ENCODE assay signal across 1 cellular context in the genomic region with DNA sequence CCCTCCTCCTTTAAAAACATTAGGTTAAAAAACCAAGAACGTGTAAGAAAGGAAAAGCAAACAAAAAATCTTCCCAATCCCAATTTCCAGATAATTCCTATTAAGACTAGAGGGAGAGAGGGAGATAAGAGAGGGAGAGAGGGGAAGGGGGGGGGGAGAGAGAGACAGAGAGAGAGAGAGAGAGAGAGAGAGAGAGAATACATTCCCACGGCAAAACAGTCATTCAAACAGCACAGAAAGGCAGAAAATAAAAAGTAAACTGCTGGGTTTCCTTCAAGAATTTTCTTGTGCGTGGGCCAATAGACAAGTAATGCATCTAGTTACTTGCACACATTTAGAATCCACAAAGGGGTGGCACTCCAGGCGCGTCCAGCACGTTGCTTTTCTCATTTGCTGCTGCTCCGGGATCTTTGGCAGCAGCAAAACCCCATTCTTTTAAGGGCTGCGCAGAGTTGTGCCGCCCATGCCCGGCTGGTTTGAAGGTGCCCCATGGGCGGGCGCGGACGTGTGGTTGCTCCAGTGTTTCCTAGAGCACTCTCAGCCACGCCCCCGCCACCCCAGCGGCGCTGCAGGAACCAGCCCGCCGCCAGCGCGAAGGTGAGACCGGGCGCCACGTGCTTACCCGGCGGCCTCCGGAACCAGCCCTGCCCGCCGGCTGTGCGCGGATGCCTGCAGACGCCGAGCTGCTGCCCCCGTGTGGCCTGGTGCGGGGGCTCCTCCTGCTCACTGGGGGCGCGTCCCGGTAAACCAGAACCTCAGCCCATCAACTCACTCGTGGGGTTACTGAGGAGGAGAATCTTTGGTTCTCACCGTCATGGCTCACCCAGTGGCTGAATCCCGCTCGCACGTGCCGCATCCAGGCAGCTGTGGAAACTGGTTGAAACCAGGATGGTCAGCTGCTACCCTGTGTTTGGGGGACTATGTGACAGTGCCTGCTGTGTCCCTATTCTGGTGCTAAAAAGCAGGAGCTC.
TF ChIP-seq lines count a peak whose summit lies in the region.

No MANE protein-coding gene starts in this region.

TF ChIP-seq in K562, 482 proteins besides CTCF, POLR2A, EP300 and RAD21 (continued from another document):
- TF ChIP-seq, protein P1, sequence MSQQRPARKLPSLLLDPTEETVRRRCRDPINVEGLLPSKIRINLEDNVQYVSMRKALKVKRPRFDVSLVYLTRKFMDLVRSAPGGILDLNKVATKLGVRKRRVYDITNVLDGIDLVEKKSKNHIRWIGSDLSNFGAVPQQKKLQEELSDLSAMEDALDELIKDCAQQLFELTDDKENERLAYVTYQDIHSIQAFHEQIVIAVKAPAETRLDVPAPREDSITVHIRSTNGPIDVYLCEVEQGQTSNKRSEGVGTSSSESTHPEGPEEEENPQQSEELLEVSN (IDR thresholded peaks at IDR 0.05; ENCODE audit: borderline replicate concordance in 1 of 2, extremely low read depth in 1 of 2, insufficient read depth in 1 of 2, insufficient read length in 1 of 2, low read depth in 1 of 2, low read length in 1 of 2, poor library complexity in 1 of 2, severe bottlenecking in 1 of 2), result peak; percentile 99 to 100
- TF ChIP-seq, protein P2, sequence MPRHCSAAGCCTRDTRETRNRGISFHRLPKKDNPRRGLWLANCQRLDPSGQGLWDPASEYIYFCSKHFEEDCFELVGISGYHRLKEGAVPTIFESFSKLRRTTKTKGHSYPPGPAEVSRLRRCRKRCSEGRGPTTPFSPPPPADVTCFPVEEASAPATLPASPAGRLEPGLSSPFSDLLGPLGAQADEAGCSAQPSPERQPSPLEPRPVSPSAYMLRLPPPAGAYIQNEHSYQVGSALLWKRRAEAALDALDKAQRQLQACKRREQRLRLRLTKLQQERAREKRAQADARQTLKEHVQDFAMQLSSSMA (CRISPR knock-in tag; IDR thresholded peaks at IDR 0.05), result no peak
- TF ChIP-seq, protein P3, sequence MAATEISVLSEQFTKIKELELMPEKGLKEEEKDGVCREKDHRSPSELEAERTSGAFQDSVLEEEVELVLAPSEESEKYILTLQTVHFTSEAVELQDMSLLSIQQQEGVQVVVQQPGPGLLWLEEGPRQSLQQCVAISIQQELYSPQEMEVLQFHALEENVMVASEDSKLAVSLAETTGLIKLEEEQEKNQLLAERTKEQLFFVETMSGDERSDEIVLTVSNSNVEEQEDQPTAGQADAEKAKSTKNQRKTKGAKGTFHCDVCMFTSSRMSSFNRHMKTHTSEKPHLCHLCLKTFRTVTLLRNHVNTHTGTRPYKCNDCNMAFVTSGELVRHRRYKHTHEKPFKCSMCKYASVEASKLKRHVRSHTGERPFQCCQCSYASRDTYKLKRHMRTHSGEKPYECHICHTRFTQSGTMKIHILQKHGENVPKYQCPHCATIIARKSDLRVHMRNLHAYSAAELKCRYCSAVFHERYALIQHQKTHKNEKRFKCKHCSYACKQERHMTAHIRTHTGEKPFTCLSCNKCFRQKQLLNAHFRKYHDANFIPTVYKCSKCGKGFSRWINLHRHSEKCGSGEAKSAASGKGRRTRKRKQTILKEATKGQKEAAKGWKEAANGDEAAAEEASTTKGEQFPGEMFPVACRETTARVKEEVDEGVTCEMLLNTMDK (IDR thresholded peaks at IDR 0.05; ENCODE audit: borderline replicate concordance, insufficient read depth, low read depth, low read length, poor library complexity, severe bottlenecking), result peak; percentile 88
- TF ChIP-seq CBX3 (IDR thresholded peaks at IDR 0.05; ENCODE audit: borderline replicate concordance in 1 of 2, low read length in 2 of 2) (peak in 1 of 2 experiments; percentile 86; a peak in 1 of 3 replicates), STAG1 (CRISPR knock-in tag; IDR thresholded peaks at IDR 0.05; ENCODE audit: borderline replicate concordance) (peak; percentile 65; the same call in 1 of the 2 replicates), RNF2 (IDR thresholded peaks at IDR 0.05) (peak; percentile 86; the same call in 1 of the 2 replicates), DMBX1 (CRISPR knock-in tag; IDR thresholded peaks at IDR 0.05; ENCODE audit: borderline replicate concordance) (peak; percentile 44; the same call in 1 of the 2 replicates), SMAD3 (CRISPR knock-in tag; conservative IDR thresholded peaks at IDR 0.05) (0 out of 2 replicates have a peak, but pooled peaks have one; percentile 55), CTBP1 (IDR thresholded peaks at IDR 0.05; ENCODE audit: borderline replicate concordance) (peak; percentile 58; the same call in 1 of the 2 replicates), MYC (IDR thresholded peaks at IDR 0.05; ENCODE audit: low read depth, low read length) (peak; percentile 96), MYC (CRISPR knock-in tag; IDR thresholded peaks at IDR 0.05; ENCODE audit: borderline replicate concordance, low read depth) (no peak), ETV5 (CRISPR knock-in tag; IDR thresholded peaks at IDR 0.05; ENCODE audit: low read depth) (0 out of 2 replicates have a peak, but pooled peaks have one; percentile 45), ZBTB17 (CRISPR knock-in tag; IDR thresholded peaks at IDR 0.05) (no peak), RFX1 (IDR thresholded peaks at IDR 0.05) (no peak), RCOR1 (IDR thresholded peaks at IDR 0.05; ENCODE audit: borderline replicate concordance in 1 of 2, low read depth in 2 of 2, low read length in 2 of 2) (peak in 1 of 2 experiments; percentile 42; a peak in 1 of 4 replicates), HNRNPLL (IDR thresholded peaks at IDR 0.05; ENCODE audit: low read depth, low read length, poor library complexity, severe bottlenecking) (no peak), EGR1 (conservative IDR thresholded peaks at IDR 0.05) (peak; percentile 24; the same call in 1 of the 2 replicates), CREM (IDR thresholded peaks at IDR 0.05; ENCODE audit: low read depth) (peak; percentile 33; the same call in 1 of the 2 replicates), TOE1 (IDR thresholded peaks at IDR 0.05; ENCODE audit: borderline replicate concordance) (no peak), TOE1 (CRISPR knock-in tag; IDR thresholded peaks at IDR 0.05; ENCODE audit: borderline replicate concordance, low read depth) (peak; percentile 30; the same call in 1 of the 2 replicates), L3MBTL2 (IDR thresholded peaks at IDR 0.05) (peak; percentile 100), LCOR (CRISPR knock-in tag; IDR thresholded peaks at IDR 0.05) (0 out of 2 replicates have a peak, but pooled peaks have one; percentile 59), MTA3 (IDR thresholded peaks at IDR 0.05; ENCODE audit: borderline replicate concordance) (peak; percentile 23; the same call in 1 of the 2 replicates), PHB (CRISPR knock-in tag; IDR thresholded peaks at IDR 0.05) (no peak), RB1 (IDR thresholded peaks at IDR 0.05; ENCODE audit: low read depth) (peak; percentile 76), XRCC5 (IDR thresholded peaks at IDR 0.05; ENCODE audit: low read depth, low read length) (peak; percentile 77; the same call in 1 of the 2 replicates), ZNF431 (CRISPR knock-in tag; IDR thresholded peaks at IDR 0.05) (peak; percentile 79), BHLHE40 (IDR thresholded peaks at IDR 0.05; ENCODE audit: low read length) (peak; percentile 70), KLF13 (tag; IDR thresholded peaks at IDR 0.05; ENCODE audit: borderline replicate concordance, low read depth) (peak; percentile 63; the same call in 1 of the 2 replicates), ETV1 (tag; conservative IDR thresholded peaks at IDR 0.05; ENCODE audit: low read depth) (peak; percentile 69), MAZ (CRISPR knock-in tag; conservative IDR thresholded peaks at IDR 0.05 in 1 of 2, IDR thresholded peaks at IDR 0.05 in 1 of 2) (peak; percentile 70 to 92), ATF1 (CRISPR knock-in tag; IDR thresholded peaks at IDR 0.05) (no peak), ATF1 (tag; IDR thresholded peaks at IDR 0.05) (peak; percentile 43; the same call in 1 of the 2 replicates), EP400 (IDR thresholded peaks at IDR 0.05) (peak; percentile 55; the same call in 1 of the 2 replicates), SMAD4 (CRISPR knock-in tag; conservative IDR thresholded peaks at IDR 0.05) (peak; percentile 70)
- TF ChIP-seq, protein P4, sequence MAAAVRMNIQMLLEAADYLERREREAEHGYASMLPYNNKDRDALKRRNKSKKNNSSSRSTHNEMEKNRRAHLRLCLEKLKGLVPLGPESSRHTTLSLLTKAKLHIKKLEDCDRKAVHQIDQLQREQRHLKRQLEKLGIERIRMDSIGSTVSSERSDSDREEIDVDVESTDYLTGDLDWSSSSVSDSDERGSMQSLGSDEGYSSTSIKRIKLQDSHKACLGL (CRISPR knock-in tag; IDR thresholded peaks at IDR 0.05; ENCODE audit: borderline replicate concordance, poor library complexity, severe bottlenecking), result peak; percentile 43
- TF ChIP-seq, protein P5, sequence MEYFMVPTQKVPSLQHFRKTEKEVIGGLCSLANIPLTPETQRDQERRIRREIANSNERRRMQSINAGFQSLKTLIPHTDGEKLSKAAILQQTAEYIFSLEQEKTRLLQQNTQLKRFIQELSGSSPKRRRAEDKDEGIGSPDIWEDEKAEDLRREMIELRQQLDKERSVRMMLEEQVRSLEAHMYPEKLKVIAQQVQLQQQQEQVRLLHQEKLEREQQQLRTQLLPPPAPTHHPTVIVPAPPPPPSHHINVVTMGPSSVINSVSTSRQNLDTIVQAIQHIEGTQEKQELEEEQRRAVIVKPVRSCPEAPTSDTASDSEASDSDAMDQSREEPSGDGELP (CRISPR knock-in tag; IDR thresholded peaks at IDR 0.05; ENCODE audit: borderline replicate concordance), result peak; percentile 84
- TF ChIP-seq, protein P6, sequence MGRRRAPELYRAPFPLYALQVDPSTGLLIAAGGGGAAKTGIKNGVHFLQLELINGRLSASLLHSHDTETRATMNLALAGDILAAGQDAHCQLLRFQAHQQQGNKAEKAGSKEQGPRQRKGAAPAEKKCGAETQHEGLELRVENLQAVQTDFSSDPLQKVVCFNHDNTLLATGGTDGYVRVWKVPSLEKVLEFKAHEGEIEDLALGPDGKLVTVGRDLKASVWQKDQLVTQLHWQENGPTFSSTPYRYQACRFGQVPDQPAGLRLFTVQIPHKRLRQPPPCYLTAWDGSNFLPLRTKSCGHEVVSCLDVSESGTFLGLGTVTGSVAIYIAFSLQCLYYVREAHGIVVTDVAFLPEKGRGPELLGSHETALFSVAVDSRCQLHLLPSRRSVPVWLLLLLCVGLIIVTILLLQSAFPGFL (CRISPR knock-in tag; IDR thresholded peaks at IDR 0.05), result 0 out of 2 replicates have a peak, but pooled peaks have one; percentile 32
- TF ChIP-seq, protein P7, sequence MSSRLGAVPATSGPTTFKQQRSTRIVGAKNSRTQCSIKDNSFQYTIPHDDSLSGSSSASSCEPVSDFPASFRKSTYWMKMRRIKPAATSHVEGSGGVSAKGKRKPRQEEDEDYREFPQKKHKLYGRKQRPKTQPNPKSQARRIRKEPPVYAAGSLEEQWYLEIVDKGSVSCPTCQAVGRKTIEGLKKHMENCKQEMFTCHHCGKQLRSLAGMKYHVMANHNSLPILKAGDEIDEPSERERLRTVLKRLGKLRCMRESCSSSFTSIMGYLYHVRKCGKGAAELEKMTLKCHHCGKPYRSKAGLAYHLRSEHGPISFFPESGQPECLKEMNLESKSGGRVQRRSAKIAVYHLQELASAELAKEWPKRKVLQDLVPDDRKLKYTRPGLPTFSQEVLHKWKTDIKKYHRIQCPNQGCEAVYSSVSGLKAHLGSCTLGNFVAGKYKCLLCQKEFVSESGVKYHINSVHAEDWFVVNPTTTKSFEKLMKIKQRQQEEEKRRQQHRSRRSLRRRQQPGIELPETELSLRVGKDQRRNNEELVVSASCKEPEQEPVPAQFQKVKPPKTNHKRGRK (tag; IDR thresholded peaks at IDR 0.05), result peak; percentile 72
- TF ChIP-seq, protein P8, sequence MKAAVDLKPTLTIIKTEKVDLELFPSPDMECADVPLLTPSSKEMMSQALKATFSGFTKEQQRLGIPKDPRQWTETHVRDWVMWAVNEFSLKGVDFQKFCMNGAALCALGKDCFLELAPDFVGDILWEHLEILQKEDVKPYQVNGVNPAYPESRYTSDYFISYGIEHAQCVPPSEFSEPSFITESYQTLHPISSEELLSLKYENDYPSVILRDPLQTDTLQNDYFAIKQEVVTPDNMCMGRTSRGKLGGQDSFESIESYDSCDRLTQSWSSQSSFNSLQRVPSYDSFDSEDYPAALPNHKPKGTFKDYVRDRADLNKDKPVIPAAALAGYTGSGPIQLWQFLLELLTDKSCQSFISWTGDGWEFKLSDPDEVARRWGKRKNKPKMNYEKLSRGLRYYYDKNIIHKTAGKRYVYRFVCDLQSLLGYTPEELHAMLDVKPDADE (conservative IDR thresholded peaks at IDR 0.05; ENCODE audit: control insufficient read depth, low read depth, low read length), result peak; percentile 24; the same call in 1 of the 2 replicates
- TF ChIP-seq, protein P9, sequence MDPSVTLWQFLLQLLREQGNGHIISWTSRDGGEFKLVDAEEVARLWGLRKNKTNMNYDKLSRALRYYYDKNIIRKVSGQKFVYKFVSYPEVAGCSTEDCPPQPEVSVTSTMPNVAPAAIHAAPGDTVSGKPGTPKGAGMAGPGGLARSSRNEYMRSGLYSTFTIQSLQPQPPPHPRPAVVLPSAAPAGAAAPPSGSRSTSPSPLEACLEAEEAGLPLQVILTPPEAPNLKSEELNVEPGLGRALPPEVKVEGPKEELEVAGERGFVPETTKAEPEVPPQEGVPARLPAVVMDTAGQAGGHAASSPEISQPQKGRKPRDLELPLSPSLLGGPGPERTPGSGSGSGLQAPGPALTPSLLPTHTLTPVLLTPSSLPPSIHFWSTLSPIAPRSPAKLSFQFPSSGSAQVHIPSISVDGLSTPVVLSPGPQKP (CRISPR knock-in tag; IDR thresholded peaks at IDR 0.05), result no peak
TF ChIP-seq in K562: peak in this region for 66.
